ENCODE assay signal across 21 cellular contexts in the genomic region with DNA sequence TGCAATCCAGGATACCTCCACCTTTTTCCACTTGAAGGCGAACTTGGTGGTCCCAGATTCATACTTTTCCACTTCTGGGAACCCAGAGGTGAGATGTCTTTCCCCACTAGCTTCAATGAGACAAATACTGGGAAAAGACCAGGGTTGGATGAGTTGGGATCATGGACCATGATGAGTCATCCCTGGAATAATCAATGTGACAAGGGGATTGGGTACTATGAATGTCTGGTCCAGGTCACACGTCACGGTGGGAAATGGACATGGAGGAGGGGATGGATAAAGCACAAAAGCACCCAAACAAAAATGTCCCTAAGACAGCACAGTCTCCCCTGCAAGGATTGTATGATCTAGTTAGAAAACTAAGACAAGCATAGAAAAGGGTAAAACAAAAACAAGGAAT.
"Had no signal": no experiment of that assay in that cellular context is flagged by ENCODE, and none has a peak within 500 bp of the region (broad histone marks: within the 10 kb centered on the region; RNA-seq: fewer than 3 reads in every experiment).

No MANE protein-coding gene starts in this region.

- H3K9ac ChIP-seq: SK-N-SH had no signal

- DNase-seq: KBM-7, MV-4-11, NCI-H1048, NCI-H1105, NCI-H1417, NCI-H1436 treated with DMSO at 0.1 percent for 48 hours, NCI-H1694, NCI-H187 treated with DMSO at 0.1 percent for 48 hours, NCI-H2029 treated with DMSO at 0.1 percent for 48 hours, NCI-H2171 treated with DMSO at 0.1 percent for 48 hours, NCI-H345, NCI-H510A, NCI-H524 treated with DMSO at 0.1 percent for 48 hours, NCI-H69, NCI-H774, PC-3, SHP77, SK-N-SH had no signal

- ATAC-seq: Panc1, PC-3 had no signal

- H3K9me3 ChIP-seq: SK-N-SH had no signal

- H3K4me2 ChIP-seq: SK-N-SH had no signal

- H3K36me3 Mint-ChIP-seq: IgD-negative memory B cell had no signal

- H3K27ac ChIP-seq: RWPE1 had no signal

- H3K4me1 Mint-ChIP-seq: IgD-negative memory B cell had no signal

- H3K27ac Mint-ChIP-seq: IgD-negative memory B cell had no signal

- H3K4me3 Mint-ChIP-seq: IgD-negative memory B cell had no signal
